ENCODE assay signal across 1 cellular context in the genomic region with DNA sequence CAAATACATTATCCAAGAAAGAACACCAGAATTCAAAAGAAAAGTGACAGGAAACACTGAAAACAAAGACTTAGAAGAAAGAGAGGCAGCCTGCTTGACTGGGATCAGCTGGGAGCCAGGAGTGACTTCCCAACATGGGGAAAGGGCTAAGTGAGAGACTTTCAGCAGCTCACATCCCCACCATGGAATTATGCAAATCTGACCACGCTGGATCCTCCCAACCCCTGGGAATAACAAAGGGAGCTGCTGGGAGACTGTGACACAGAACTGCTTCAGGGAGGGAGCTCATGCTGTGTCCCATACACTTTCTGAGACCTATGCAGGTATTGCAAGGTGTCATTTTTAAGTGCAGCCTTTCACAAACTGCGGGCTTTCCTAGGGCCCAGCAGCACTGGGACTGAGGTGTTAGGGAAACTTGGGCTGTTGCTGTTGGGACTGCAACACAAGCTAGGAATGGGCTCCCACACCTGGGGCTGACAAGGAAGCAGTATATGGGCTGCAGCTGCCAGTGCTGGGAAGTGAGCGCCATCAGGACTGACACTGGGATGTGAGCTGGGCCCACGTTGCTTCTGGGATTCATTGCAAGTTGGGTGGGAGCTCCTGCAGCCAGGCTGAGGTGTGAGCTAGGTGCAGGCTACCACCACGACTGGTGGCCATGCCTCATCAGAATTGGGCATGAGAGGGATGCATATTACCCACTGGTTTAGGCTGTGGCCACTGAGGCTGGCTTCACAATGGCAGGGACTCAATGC.
TF ChIP-seq lines count a peak whose summit lies in the region.

No MANE protein-coding gene starts in this region.

TF ChIP-seq in GM23338, 12 proteins besides CTCF, POLR2A, EP300 and RAD21 (continued from another document):
- TF ChIP-seq, protein P1, sequence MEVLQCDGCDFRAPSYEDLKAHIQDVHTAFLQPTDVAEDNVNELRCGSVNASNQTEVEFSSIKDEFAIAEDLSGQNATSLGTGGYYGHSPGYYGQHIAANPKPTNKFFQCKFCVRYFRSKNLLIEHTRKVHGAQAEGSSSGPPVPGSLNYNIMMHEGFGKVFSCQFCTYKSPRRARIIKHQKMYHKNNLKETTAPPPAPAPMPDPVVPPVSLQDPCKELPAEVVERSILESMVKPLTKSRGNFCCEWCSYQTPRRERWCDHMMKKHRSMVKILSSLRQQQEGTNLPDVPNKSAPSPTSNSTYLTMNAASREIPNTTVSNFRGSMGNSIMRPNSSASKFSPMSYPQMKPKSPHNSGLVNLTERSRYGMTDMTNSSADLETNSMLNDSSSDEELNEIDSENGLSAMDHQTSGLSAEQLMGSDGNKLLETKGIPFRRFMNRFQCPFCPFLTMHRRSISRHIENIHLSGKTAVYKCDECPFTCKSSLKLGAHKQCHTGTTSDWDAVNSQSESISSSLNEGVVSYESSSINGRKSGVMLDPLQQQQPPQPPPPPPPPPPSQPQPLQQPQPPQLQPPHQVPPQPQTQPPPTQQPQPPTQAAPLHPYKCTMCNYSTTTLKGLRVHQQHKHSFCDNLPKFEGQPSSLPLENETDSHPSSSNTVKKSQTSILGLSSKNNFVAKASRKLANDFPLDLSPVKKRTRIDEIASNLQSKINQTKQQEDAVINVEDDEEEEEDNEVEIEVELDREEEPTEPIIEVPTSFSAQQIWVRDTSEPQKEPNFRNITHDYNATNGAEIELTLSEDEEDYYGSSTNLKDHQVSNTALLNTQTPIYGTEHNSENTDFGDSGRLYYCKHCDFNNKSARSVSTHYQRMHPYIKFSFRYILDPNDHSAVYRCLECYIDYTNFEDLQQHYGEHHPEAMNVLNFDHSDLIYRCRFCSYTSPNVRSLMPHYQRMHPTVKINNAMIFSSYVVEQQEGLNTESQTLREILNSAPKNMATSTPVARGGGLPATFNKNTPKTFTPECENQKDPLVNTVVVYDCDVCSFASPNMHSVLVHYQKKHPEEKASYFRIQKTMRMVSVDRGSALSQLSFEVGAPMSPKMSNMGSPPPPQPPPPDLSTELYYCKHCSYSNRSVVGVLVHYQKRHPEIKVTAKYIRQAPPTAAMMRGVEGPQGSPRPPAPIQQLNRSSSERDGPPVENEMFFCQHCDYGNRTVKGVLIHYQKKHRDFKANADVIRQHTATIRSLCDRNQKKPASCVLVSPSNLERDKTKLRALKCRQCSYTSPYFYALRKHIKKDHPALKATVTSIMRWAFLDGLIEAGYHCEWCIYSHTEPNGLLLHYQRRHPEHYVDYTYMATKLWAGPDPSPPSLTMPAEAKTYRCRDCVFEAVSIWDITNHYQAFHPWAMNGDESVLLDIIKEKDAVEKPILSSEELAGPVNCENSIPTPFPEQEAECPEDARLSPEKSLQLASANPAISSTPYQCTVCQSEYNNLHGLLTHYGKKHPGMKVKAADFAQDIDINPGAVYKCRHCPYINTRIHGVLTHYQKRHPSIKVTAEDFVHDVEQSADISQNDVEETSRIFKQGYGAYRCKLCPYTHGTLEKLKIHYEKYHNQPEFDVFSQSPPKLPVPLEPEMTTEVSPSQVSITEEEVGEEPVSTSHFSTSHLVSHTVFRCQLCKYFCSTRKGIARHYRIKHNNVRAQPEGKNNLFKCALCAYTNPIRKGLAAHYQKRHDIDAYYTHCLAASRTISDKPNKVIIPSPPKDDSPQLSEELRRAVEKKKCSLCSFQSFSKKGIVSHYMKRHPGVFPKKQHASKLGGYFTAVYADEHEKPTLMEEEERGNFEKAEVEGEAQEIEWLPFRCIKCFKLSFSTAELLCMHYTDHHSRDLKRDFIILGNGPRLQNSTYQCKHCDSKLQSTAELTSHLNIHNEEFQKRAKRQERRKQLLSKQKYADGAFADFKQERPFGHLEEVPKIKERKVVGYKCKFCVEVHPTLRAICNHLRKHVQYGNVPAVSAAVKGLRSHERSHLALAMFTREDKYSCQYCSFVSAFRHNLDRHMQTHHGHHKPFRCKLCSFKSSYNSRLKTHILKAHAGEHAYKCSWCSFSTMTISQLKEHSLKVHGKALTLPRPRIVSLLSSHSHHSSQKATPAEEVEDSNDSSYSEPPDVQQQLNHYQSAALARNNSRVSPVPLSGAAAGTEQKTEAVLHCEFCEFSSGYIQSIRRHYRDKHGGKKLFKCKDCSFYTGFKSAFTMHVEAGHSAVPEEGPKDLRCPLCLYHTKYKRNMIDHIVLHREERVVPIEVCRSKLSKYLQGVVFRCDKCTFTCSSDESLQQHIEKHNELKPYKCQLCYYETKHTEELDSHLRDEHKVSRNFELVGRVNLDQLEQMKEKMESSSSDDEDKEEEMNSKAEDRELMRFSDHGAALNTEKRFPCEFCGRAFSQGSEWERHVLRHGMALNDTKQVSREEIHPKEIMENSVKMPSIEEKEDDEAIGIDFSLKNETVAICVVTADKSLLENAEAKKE (CRISPR knock-in tag; IDR thresholded peaks at IDR 0.05) = peak; percentile 67
- TF ChIP-seq JUNB (IDR thresholded peaks at IDR 0.05; ENCODE audit: unreplicated experiment) (no peak), ZNF114 (CRISPR knock-in tag; IDR thresholded peaks at IDR 0.05) (0 out of 2 replicates have a peak, but pooled peaks have one; percentile 17), ZNF331 (CRISPR knock-in tag; IDR thresholded peaks at IDR 0.05; ENCODE audit: low read depth) (peak; percentile 78)
TF ChIP-seq in GM23338: peak in this region for 4.
